ENCODE assay signal across 8 cellular contexts in the genomic region with DNA sequence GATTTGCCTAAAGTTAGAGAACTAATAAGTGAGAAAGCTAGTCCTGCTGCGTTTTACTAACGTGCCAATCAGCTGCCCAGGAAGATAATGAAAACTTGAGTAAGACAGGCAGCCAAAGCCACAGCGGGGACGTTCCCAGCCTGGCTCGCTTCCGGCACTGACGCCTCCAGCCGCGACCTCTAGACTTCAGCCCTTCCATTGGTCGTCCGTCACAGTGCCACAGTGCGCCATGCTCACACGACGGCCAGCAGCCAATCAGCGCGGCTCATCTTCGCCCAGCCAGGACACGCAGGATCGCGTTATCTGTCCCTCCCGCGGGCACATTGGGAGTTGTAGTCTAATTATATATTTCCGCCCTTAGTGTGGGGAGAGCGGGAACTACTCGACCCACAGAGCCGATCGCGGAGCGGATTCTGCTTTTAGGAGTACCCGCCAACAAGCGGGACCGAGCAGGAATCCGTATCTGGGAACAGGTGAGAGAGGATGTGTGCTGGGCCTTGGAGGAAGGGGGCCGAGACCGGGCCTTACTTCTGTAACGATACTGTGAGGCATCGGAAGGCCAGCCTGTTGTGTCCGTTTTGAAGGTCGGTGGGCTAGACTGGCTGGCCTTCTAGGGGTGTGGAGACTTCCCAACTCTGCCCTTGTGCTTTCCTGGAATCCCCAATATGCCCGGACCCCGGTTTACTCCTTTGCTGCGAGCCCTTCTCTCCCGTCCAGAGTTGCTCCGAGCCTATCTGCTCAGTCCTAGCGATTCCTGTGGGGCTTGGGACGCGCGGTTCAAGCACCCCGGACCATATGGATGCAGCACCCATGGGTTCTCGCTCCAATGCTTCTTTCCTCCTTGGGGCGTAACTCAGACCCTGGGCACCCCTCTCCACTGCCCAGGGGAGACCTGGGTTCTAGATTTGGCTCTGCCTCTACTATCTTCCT. TPM values are rescaled to one million over a fixed set of nuclear protein-coding genes. Genes with fewer than 3 reads are reported as not detected.
DNase-seq lines count a peak whose midpoint lies in the region; ATAC-seq, FAIRE-seq and TF ChIP-seq lines count a peak whose summit lies in the region.

A gene (plus strand): TSS at position 374 of the 930 bp plus-strand sequence. CDS start 924 bp downstream, outside the sequence.

- H3K9ac ChIP-seq in keratinocyte (ENCODE audit: control insufficient read depth, extremely low read depth, insufficient read depth, low read length) = peak within 1 kb of the TSS; percentile 94

- peak; percentile 94 for ATAC-seq in HG03432 (IDR thresholded peaks at IDR 0.05; ENCODE audit: unreplicated experiment)

- H3K4me3 ChIP-seq in keratinocyte (ENCODE audit: control insufficient read depth in 2 of 3, extremely low read depth in 1 of 3, insufficient read depth in 2 of 3, low read depth in 1 of 3, low read length in 3 of 3) = peak within 1 kb of the TSS; percentile 89 to 96 (median 92)

- H4K20me1 ChIP-seq in keratinocyte (ENCODE audit: control insufficient read depth, extremely low read depth, insufficient read depth, low read length) = peaks cover 9% of the 10 kb centered on the region

- peak within 1 kb of the TSS; percentile 96 for H3K4me2 ChIP-seq in keratinocyte (ENCODE audit: control insufficient read depth, extremely low read depth, insufficient read depth, low read depth, low read length)

- peak; percentile 81 for FAIRE-seq in keratinocyte (lab: Jason Lieb, UNC)

- H3K9me1 ChIP-seq in keratinocyte (ENCODE audit: control insufficient read depth, extremely low read depth, insufficient read depth, low read length) = no peaks in the 10 kb centered on the region

- peaks cover 34% of the 10 kb centered on the region for H3K4me1 ChIP-seq in keratinocyte (ENCODE audit: control insufficient read depth, extremely low read depth, insufficient read depth, low read length)

- H3K36me3 ChIP-seq in keratinocyte (ENCODE audit: control insufficient read depth in 2 of 2, extremely low read depth in 1 of 2, insufficient read depth in 2 of 2, low read length in 2 of 2) = peaks cover 8 to 15% of the 10 kb centered on the region in 2 experiments

- H2AFZ ChIP-seq in keratinocyte (ENCODE audit: control insufficient read depth, low read length) = peak within 1 kb of the TSS; percentile 78

- H3K27me3 ChIP-seq in keratinocyte (ENCODE audit: control insufficient read depth, extremely low read depth, insufficient read depth, low read length) = no peaks in the 10 kb centered on the region

- peak; percentile 97 for DNase-seq in AG20443 (ENCODE audit: low spot score)
- DNase-seq in NCI-H510A (lab: John Stamatoyannopoulos, UW) = peak; percentile 96
- DNase-seq in activated CD4-positive, alpha-beta T cell treated with anti-CD3 and anti-CD28 coated beads for 1 hour = peak; percentile 96
- peak; percentile 99 for DNase-seq in cerebellum (ENCODE audit: low spot score)
- DNase-seq in keratinocyte (ENCODE audit: low read depth, low spot score) = peak; percentile 94
- DNase-seq in stimulated activated CD4-positive, alpha-beta T cell treated with anti-CD3 and anti-CD28 coated beads, Interleukin-15, amount 100 ng/mL, for 1 hour (ENCODE audit: low read depth in 1 of 2, low spot score in 1 of 2) = peak; percentile 87 to 92

- dilution Hi-C loops in keratinocyte (cut with MboI; ENCODE audit: extremely low pct_ligation_motif_present, low sequenced_read_pairs) = no loop called here

- peak in 1 of 3 experiments; percentile 23 for TF ChIP-seq CTCF in keratinocyte (optimal IDR thresholded peaks at IDR 0.05 in 1 of 3, IDR thresholded peaks at IDR 0.05 in 1 of 3, conservative IDR thresholded peaks at IDR 0.05 in 1 of 3; ENCODE audit: extremely low read depth in 1 of 3, insufficient read depth in 2 of 3, low read length in 3 of 3)

- TF ChIP-seq POLR2A in GM19099 (IDR thresholded peaks at IDR 0.05; ENCODE audit: extremely low read depth, insufficient read length, low read depth) = peak; percentile 72

- H3K27ac ChIP-seq in keratinocyte (ENCODE audit: control insufficient read depth, insufficient read depth, low read length) = peak within 1 kb of the TSS; percentile 92

- H3K9me3 ChIP-seq in keratinocyte (ENCODE audit: control insufficient read depth, low read depth, low read length) = no peaks in the 10 kb centered on the region

- H3K79me2 ChIP-seq in keratinocyte (ENCODE audit: control insufficient read depth, insufficient read depth, low read length) = peaks cover 46% of the 10 kb centered on the region

RNA-seq across cellular contexts. Expression of the gene that starts here (rescaled TPM):
- 65.8 TPM for total RNA-seq in cerebellum
- 669 to 898 TPM (median 821 TPM) in 3 replicates for polyA plus RNA-seq in keratinocyte
- polyA plus RNA-seq in keratinocyte (2011; ENCODE audit: low read depth) = 124 TPM
- polyA plus RNA-seq in keratinocyte (2011; cell fraction: cytosol; rRNA removed) = 608 and 610 TPM in 2 replicates
- 923 and 1,085 TPM in 2 replicates for polyA plus RNA-seq in keratinocyte (2011; cell fraction: nucleus; rRNA removed)
- 213 and 963 TPM in 2 replicates for polyA plus RNA-seq in keratinocyte (2012; ENCODE audit: low replicate concordance)
- 315 to 366 TPM (median 363 TPM) in 3 replicates for polyA minus RNA-seq in keratinocyte
- 264 TPM for polyA minus RNA-seq in keratinocyte (2011; cell fraction: cytosol; rRNA and poly(A)+ RNA removed)
- 237 and 276 TPM in 2 replicates for polyA minus RNA-seq in keratinocyte (2011; cell fraction: nucleus; rRNA and poly(A)+ RNA removed)

Comparison
In these comparisons a context has a peak if more than half of its experiments do, and no peak if none do; other contexts are left out.
1. Peak in every context shown above with its lines: DNase-seq, ATAC-seq, H3K4me3 ChIP-seq and H3K27ac ChIP-seq.